25 cellular contexts compared by ENCODE assay signal in the genomic region with DNA sequence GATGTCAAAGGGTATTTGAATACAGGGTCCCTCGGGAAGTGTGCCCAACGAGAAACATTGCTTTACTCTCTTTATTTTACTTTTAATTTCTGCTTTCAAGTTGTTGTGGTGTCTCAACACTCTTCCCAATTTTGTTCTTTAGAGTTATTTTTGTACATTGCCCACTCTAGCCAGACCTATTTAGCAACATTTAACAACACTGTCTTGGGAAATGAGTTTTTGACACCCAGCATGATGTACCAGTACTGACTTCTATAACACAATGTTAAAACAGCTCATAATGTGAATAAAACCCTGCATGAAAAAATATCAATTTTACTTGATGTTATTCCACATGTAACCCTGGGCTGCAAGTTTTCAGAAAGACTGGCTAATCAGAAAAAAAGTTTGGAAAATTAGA.
DNase-seq lines count a peak whose midpoint lies in the region; ATAC-seq and TF ChIP-seq lines count a peak whose summit lies in the region.
"Had no signal": no experiment of that assay in that cellular context is flagged by ENCODE, and none has a peak within 500 bp of the region (broad histone marks: within the 10 kb centered on the region; RNA-seq: fewer than 3 reads in every experiment).

No MANE protein-coding gene starts in this region.

- no peaks in the 10 kb centered on the region for H3K36me3 ChIP-seq in right atrium auricular region
- H3K36me3 ChIP-seq in ascending aorta, result no peaks in the 10 kb centered on the region
- H3K36me3 ChIP-seq in gastrocnemius medialis, result no peaks in the 10 kb centered on the region
- H3K36me3 ChIP-seq: HAP-1 had no signal

- intact Hi-C loops in Right ventricle myocardium superior (cut with DNase I), result loop anchor here (10.0 kb wide), 1 partner anchor 176 kb away; no protein-coding TSS in a partner anchor
- intact Hi-C loops in ascending aorta (cut with DNase I), result no loop called here
- intact Hi-C loops in gastrocnemius medialis (cut with DNase I; ENCODE audit: low total_unique reads), result loop anchor here (5.0 to 10.0 kb wide), 2 partner anchors 173 to 214 kb away; no protein-coding TSS in a partner anchor

- H3K27me3 ChIP-seq in right atrium auricular region (no peaks in the 10 kb centered on the region), ascending aorta (no peaks in the 10 kb centered on the region), gastrocnemius medialis (no peaks in the 10 kb centered on the region)

- no peak for TF ChIP-seq CTCF in right atrium auricular region (IDR thresholded peaks at IDR 0.05)
- no peak for TF ChIP-seq CTCF in ascending aorta (IDR thresholded peaks at IDR 0.05)
- TF ChIP-seq CTCF in gastrocnemius medialis (IDR thresholded peaks at IDR 0.05 in 4 of 5, conservative IDR thresholded peaks at IDR 0.05 in 1 of 5), result no peak

- in situ Hi-C loops in gastrocnemius medialis (cut with MboI; ENCODE audit: low sequenced_read_pairs in 4 of 4), result no loop called here

- DNase-seq in Right ventricle myocardium superior, result no peak
- DNase-seq in right atrium auricular region (ENCODE audit: low spot score), result no peak
- no peak for DNase-seq in ascending aorta (ENCODE audit: low spot score in 2 of 2)
- no peak for DNase-seq in gastrocnemius medialis
- DNase-seq in T1000 (lab: John Stamatoyannopoulos, UW), result no peak
- DNase-seq in Ammon's horn (ENCODE audit: low spot score), result no peak
- DNase-seq in NCI-H2171 (lab: John Stamatoyannopoulos, UW), result no peak
- DNase-seq: Caco-2; CD8-positive, alpha-beta T cell; GOT3; HFFc6; KG1; MM.1S; NCI-H1105; NCI-H146; NCI-H1930; NCI-H2107; NCI-H524 treated with DMSO at 0.1 percent for 48 hours; NCI-H774; SIG-M5 had no signal

- H3K27ac ChIP-seq in right atrium auricular region, result no peak overlapping the region
- H3K27ac ChIP-seq in ascending aorta, result peak overlapping the region; percentile 17 to 78
- peak overlapping the region; percentile 26 to 76 (median 58) for H3K27ac ChIP-seq in gastrocnemius medialis
- H3K27ac ChIP-seq: C4-2B, RWPE1, SK-N-MC had no signal

- TF ChIP-seq POLR2A in gastrocnemius medialis (IDR thresholded peaks at IDR 0.05), result no peak

- H3K4me1 ChIP-seq in right atrium auricular region (peaks cover 0 to 19% of the 10 kb centered on the region in 2 donors), ascending aorta (peaks cover 4 to 19% of the 10 kb centered on the region in 2 donors), gastrocnemius medialis (peaks cover 26 to 35% of the 10 kb centered on the region in 2 donors)
- H3K4me1 ChIP-seq: Caco-2, HAP-1 had no signal

- H3K9me3 ChIP-seq in right atrium auricular region (no peaks in the 10 kb centered on the region), ascending aorta (no peaks in the 10 kb centered on the region), gastrocnemius medialis (no peaks in the 10 kb centered on the region)
- H3K9me3 ChIP-seq: Caco-2, HAP-1 had no signal

- H3K4me3 ChIP-seq in right atrium auricular region, result no peak overlapping the region
- no peak overlapping the region for H3K4me3 ChIP-seq in ascending aorta
- no peak overlapping the region for H3K4me3 ChIP-seq in gastrocnemius medialis
- H3K4me3 ChIP-seq: HAP-1, SK-N-MC had no signal

- peak; percentile 50 for ATAC-seq in Right ventricle myocardium superior (ENCODE audit: poor library complexity)
- peak; percentile 77 to 92 for ATAC-seq in gastrocnemius medialis
- ATAC-seq: CD8-positive, alpha-beta T cell; Panc1 had no signal

Comparison
In these comparisons a context has a peak if more than half of its experiments do, and no peak if none do; other contexts are left out.
1. H3K27ac ChIP-seq: peak in ascending aorta (2 of 2) and gastrocnemius medialis (4 of 4); none in right atrium auricular region (0 of 2).